ENCODE assay signal across 27 cellular contexts in genomic region chr10:11846542-11846941, GRCh38. TPM values are rescaled to one million over a fixed set of nuclear protein-coding genes. Genes with fewer than 3 reads are reported as not detected.
A peak's percentile ranks its signal among the peaks of the same experiment; 100 is the strongest.
DNase-seq lines count a peak whose midpoint lies in the region; ATAC-seq and TF ChIP-seq lines count a peak whose summit lies in the region.
"Had no signal": no experiment of that assay in that cellular context is flagged by ENCODE, and none has a peak within 500 bp of the region (broad histone marks: within the 10 kb centered on the region; RNA-seq: fewer than 3 reads in every experiment).

No MANE protein-coding gene starts in this region.

- H3K9me3 ChIP-seq in HEK293 (ENCODE audit: control insufficient read depth, insufficient read depth, low read depth, low read length) = no peaks in the 10 kb centered on the region
- no peaks in the 10 kb centered on the region for H3K9me3 ChIP-seq in duodenal mucosa (ENCODE audit: control insufficient read depth in 1 of 2, low read length in 2 of 2)
- H3K9me3 ChIP-seq in right lobe of liver = no peaks in the 10 kb centered on the region
- no peaks in the 10 kb centered on the region for H3K9me3 ChIP-seq in Karpas-422 (ENCODE audit: low read length)
- no peaks in the 10 kb centered on the region for H3K9me3 ChIP-seq in ascending aorta
- H3K9me3 ChIP-seq: breast epithelium, lower lobe of right lung, Peyer's patch, psoas muscle, suprapubic skin had no signal

- TF ChIP-seq POLR2A in right lobe of liver (IDR thresholded peaks at IDR 0.05) = no peak

- 27% methylated on average over 7 of the region's 8 CpGs for WGBS in right lobe of liver (ENCODE audit: insufficient coverage, low coverage, low lambda C conversion rate, missing lambda C conversion rate)

- H3K9ac ChIP-seq in duodenal mucosa (ENCODE audit: low read depth in 1 of 2, low read length in 2 of 2) (no peak overlapping the region), Karpas-422 (ENCODE audit: low read length) (no peak overlapping the region)

- no peak overlapping the region for H2AFZ ChIP-seq in Karpas-422 (ENCODE audit: low read length)

- H3K27ac ChIP-seq in HEK293 (ENCODE audit: extremely low read depth, low read depth, low read length) = no peak overlapping the region
- peak overlapping the region; percentile 10 for H3K27ac ChIP-seq in duodenal mucosa (ENCODE audit: low read depth, low read length)
- H3K27ac ChIP-seq in right lobe of liver = peak overlapping the region; percentile 64 to 80 (median 76)
- H3K27ac ChIP-seq in Karpas-422 (ENCODE audit: low read length) = no peak overlapping the region
- no peak overlapping the region for H3K27ac ChIP-seq in ascending aorta
- H3K27ac ChIP-seq: breast epithelium, lower lobe of right lung, Peyer's patch, psoas muscle, suprapubic skin had no signal

- ATAC-seq in right lobe of liver = peak; percentile 90 to 96 (median 91)
- ATAC-seq: lower lobe of right lung, natural killer cell, psoas muscle had no signal

- no peak for TF ChIP-seq CTCF in HEK293 (tag by site-specific recombination; IDR thresholded peaks at IDR 0.05)
- no peak for TF ChIP-seq CTCF in right lobe of liver (IDR thresholded peaks at IDR 0.05)
- TF ChIP-seq CTCF in ascending aorta (IDR thresholded peaks at IDR 0.05) = no peak

- H4K20me1 ChIP-seq in Karpas-422 (ENCODE audit: insufficient read depth, low read depth, low read length) = no peaks in the 10 kb centered on the region

- H3K79me2 ChIP-seq in Karpas-422 (ENCODE audit: low read length) = no peaks in the 10 kb centered on the region

- H3K4me1 ChIP-seq in HEK293 (ENCODE audit: control insufficient read depth, insufficient read depth, low read length) = no peaks in the 10 kb centered on the region
- no peaks in the 10 kb centered on the region for H3K4me1 ChIP-seq in duodenal mucosa (ENCODE audit: control insufficient read depth in 1 of 2, insufficient read depth in 2 of 2, low read length in 2 of 2)
- H3K4me1 ChIP-seq in right lobe of liver = peaks cover 0 to 33% (median 14%) of the 10 kb centered on the region in 4 donors
- 0 out of 2 replicates have a peak, but pooled peaks cover 4% of the 10 kb centered on the region for H3K4me1 ChIP-seq in Karpas-422 (ENCODE audit: low read length)
- H3K4me1 ChIP-seq in ascending aorta = no peaks in the 10 kb centered on the region
- H3K4me1 ChIP-seq: breast epithelium, lower lobe of right lung, Peyer's patch, psoas muscle, suprapubic skin had no signal

- CTCF ChIA-PET in HEK293 (lab: Yijun Ruan, JAX) = interaction anchor here (0.7 kb wide), 1 partner anchor 63 kb away, joined by 4 read pairs; no protein-coding TSS in a partner anchor

- DNase-seq in AG08396 (ENCODE audit: low spot score) = peak; percentile 34
- peak; percentile 71 to 86 (median 77) for DNase-seq in right lobe of liver
- DNase-seq in Karpas-422 = no peak
- DNase-seq in NCI-H1105 (lab: John Stamatoyannopoulos, UW) = no peak
- DNase-seq in NK-92 treated with Interleukin-12 subunit alpha and Interleukin-12 subunit beta, amount 100 ng/mL, for 24 hours (lab: John Stamatoyannopoulos, UW) = no peak
- DNase-seq in ascending aorta (ENCODE audit: low spot score in 2 of 2) = no peak
- DNase-seq: 8988T; activated CD4-positive, alpha-beta T cell treated with anti-CD3 and anti-CD28 coated beads for 48 hours; amygdala; DMS153; HCEC 1CT; Kasumi-1; lower lobe of right lung; MV-4-11; natural killer cell; NCI-H1436 treated with DMSO at 0.1 percent for 48 hours; NCI-H2107; NCI-H345; occipital lobe; Peyer's patch; psoas muscle; SHP77; stimulated activated naive CD4-positive, alpha-beta T cell had no signal

- no peaks in the 10 kb centered on the region for H3K9me2 ChIP-seq in Karpas-422 (replicated peaks; ENCODE audit: insufficient read depth, low read length)

- no peak overlapping the region for H3K4me2 ChIP-seq in Karpas-422 (ENCODE audit: low read depth, low read length, poor library complexity, severe bottlenecking)

- POLR2A ChIA-PET in HEK293 (lab: Yijun Ruan, JAX) = no interaction called here

- H3K36me3 ChIP-seq in HEK293 (ENCODE audit: control insufficient read depth in 2 of 2, insufficient read depth in 1 of 2, low read length in 2 of 2) = peaks cover 0 to 12% of the 10 kb centered on the region in 2 experiments; a peak in 2 of 3 replicates
- no peaks in the 10 kb centered on the region for H3K36me3 ChIP-seq in duodenal mucosa (ENCODE audit: control insufficient read depth in 1 of 2, insufficient read depth in 2 of 2, low read length in 2 of 2)
- H3K36me3 ChIP-seq in right lobe of liver = peaks cover 0 to 18% (median 7%) of the 10 kb centered on the region in 4 donors
- no peaks in the 10 kb centered on the region for H3K36me3 ChIP-seq in Karpas-422 (ENCODE audit: insufficient read depth, low read length)
- peaks cover 2 to 12% of the 10 kb centered on the region in 2 donors for H3K36me3 ChIP-seq in ascending aorta
- H3K36me3 ChIP-seq: breast epithelium, Peyer's patch, suprapubic skin had no signal

- no peak overlapping the region for H3K4me3 ChIP-seq in HEK293 (ENCODE audit: low read depth, low read length)
- H3K4me3 ChIP-seq in duodenal mucosa (ENCODE audit: low read depth in 1 of 2, low read length in 2 of 2) = no peak overlapping the region
- H3K4me3 ChIP-seq in right lobe of liver = no peak overlapping the region
- H3K4me3 ChIP-seq in Karpas-422 (ENCODE audit: low read length) = no peak overlapping the region
- no peak overlapping the region for H3K4me3 ChIP-seq in ascending aorta
- H3K4me3 ChIP-seq: breast epithelium, lower lobe of right lung, Peyer's patch, psoas muscle, suprapubic skin had no signal

- H3K27me3 ChIP-seq in duodenal mucosa (ENCODE audit: control insufficient read depth in 1 of 2, insufficient read depth in 2 of 2, low read length in 2 of 2) (no peaks in the 10 kb centered on the region), right lobe of liver (no peaks in the 10 kb centered on the region), Karpas-422 (ENCODE audit: low read length) (no peaks in the 10 kb centered on the region), ascending aorta (no peaks in the 10 kb centered on the region)
- H3K27me3 ChIP-seq: breast epithelium, Peyer's patch, suprapubic skin had no signal

- intact Hi-C loops in right lobe of liver (cut with DNase I) (no loop called here), ascending aorta (cut with DNase I) (no loop called here)

TF ChIP-seq in HEK293, 187 proteins besides CTCF, POLR2A, EP300 and RAD21:
- TF ChIP-seq SETDB1 (IDR thresholded peaks at IDR 0.05; ENCODE audit: insufficient read length, low read length) (no peak), SCRT2 (tag by site-specific recombination; IDR thresholded peaks at IDR 0.05) (peak; percentile 79), SCRT1 (tag by site-specific recombination; IDR thresholded peaks at IDR 0.05; ENCODE audit: borderline replicate concordance) (peak; percentile 79)
TF ChIP-seq in HEK293: peak in this region for 2.

RNA-seq across cellular contexts. Expression of gene PROSER2, which starts 23.4 kb away (rescaled TPM):
- total RNA-seq in right lobe of liver = 10 to 100 TPM; 24.5 to 65.9 (median 26.8) TPM
- total RNA-seq in Karpas-422 (2014; rRNA removed; shearing (Covaris generic); ENCODE audit: low replicate concordance) = not detected in 2 replicates
- 4.8 TPM for total RNA-seq in ascending aorta

Comparison
In these comparisons a context has a peak if more than half of its experiments do, and no peak if none do; other contexts are left out.
1. DNase-seq: peak in AG08396 (single experiment) and right lobe of liver (3 of 3); none in Karpas-422 (single experiment), NCI-H1105 (single experiment), NK-92 treated with Interleukin-12 subunit alpha and Interleukin-12 subunit beta, amount 100 ng/mL, for 24 hours (single experiment) and ascending aorta (0 of 2).
2. H3K27ac ChIP-seq: peak in duodenal mucosa (single experiment) and right lobe of liver (3 of 3); none in HEK293 (single experiment), Karpas-422 (single experiment) and ascending aorta (0 of 2).